ENCODE assay signal across 8 cellular contexts in genomic region chr6:44304282-44305199, GRCh38. TPM values are rescaled to one million over a fixed set of nuclear protein-coding genes. Genes with fewer than 3 reads are reported as not detected.
DNase-seq lines count a peak whose midpoint lies in the region; ATAC-seq lines count a peak whose summit lies in the region.

No MANE protein-coding gene starts in this region.

- H3K4me3 ChIP-seq in HUES6 (ENCODE audit: low read depth, low read length) = no peak overlapping the region
- no peak overlapping the region for H3K4me3 ChIP-seq in naive thymus-derived CD4-positive, alpha-beta T cell (ENCODE audit: low read length)

- H3K27ac ChIP-seq in HUES6 (ENCODE audit: low read depth, low read length) = peak overlapping the region; percentile 28; the same call in 1 of the 2 replicates
- H3K27ac ChIP-seq in naive thymus-derived CD4-positive, alpha-beta T cell (ENCODE audit: low read depth, low read length) = no peak overlapping the region

- H3K9ac ChIP-seq in HUES6 (ENCODE audit: low read length) = peak overlapping the region; percentile 29

- no peak overlapping the region for H3K27ac Mint-ChIP-seq in activated CD4-positive, alpha-beta T cell treated with anti-CD3 and anti-CD28 coated beads for 36 hours
- H3K27ac Mint-ChIP-seq in naive thymus-derived CD4-positive, alpha-beta T cell = peak overlapping the region in 1 of 9 donors; percentile 38

- H3K36me3 ChIP-seq in HUES6 (ENCODE audit: control insufficient read depth, insufficient read depth, low read length) = peaks cover 91% of the 10 kb centered on the region
- H3K36me3 ChIP-seq in naive thymus-derived CD4-positive, alpha-beta T cell (ENCODE audit: control insufficient read depth in 2 of 3, insufficient read depth in 3 of 3, low read length in 3 of 3) = peaks cover 0 to 90% (median 3%) of the 10 kb centered on the region in 3 experiments

- peaks cover 46% of the 10 kb centered on the region for H3K36me3 Mint-ChIP-seq in activated CD4-positive, alpha-beta T cell treated with anti-CD3 and anti-CD28 coated beads for 36 hours (ENCODE audit: low read depth)
- peaks cover 10 to 38% (median 14%) of the 10 kb centered on the region in 5 donors for H3K36me3 Mint-ChIP-seq in naive thymus-derived CD4-positive, alpha-beta T cell

- no peaks in the 10 kb centered on the region for H3K9me3 Mint-ChIP-seq in activated CD4-positive, alpha-beta T cell treated with anti-CD3 and anti-CD28 coated beads for 36 hours (ENCODE audit: low read depth)
- H3K9me3 Mint-ChIP-seq in naive thymus-derived CD4-positive, alpha-beta T cell = no peaks in the 10 kb centered on the region

- H3K27me3 Mint-ChIP-seq in activated CD4-positive, alpha-beta T cell treated with anti-CD3 and anti-CD28 coated beads for 36 hours = no peaks in the 10 kb centered on the region
- H3K27me3 Mint-ChIP-seq in naive thymus-derived CD4-positive, alpha-beta T cell = no peaks in the 10 kb centered on the region

- H3K4me1 Mint-ChIP-seq in activated CD4-positive, alpha-beta T cell treated with anti-CD3 and anti-CD28 coated beads for 36 hours = no peaks in the 10 kb centered on the region
- H3K4me1 Mint-ChIP-seq in naive thymus-derived CD4-positive, alpha-beta T cell = peaks cover 0 to 4% (median 0%) of the 10 kb centered on the region in 7 donors

- H3K9me3 ChIP-seq in HUES6 (ENCODE audit: control insufficient read depth, insufficient read depth, low read depth, low read length) = no peaks in the 10 kb centered on the region
- no peaks in the 10 kb centered on the region for H3K9me3 ChIP-seq in naive thymus-derived CD4-positive, alpha-beta T cell (ENCODE audit: control insufficient read depth in 2 of 3, low read length in 3 of 3)

- CTCF ChIA-PET in activated CD4-positive, alpha-beta T cell treated with anti-CD3 and anti-CD28 coated beads for 36 hours (lab: Charles Lee) = interaction anchor here (0.6 to 4.6 kb wide), 16 partner anchors 9 to 404 kb away, joined by 3 to 55 read pairs (median 3); partner anchors contain the start of genes AARS2, NFKBIE and TMEM151B
- CTCF ChIA-PET in naive thymus-derived CD4-positive, alpha-beta T cell (lab: Charles Lee) = interaction anchor here (0.6 to 4.8 kb wide), 9 partner anchors 8 to 129 kb away, joined by 3 to 50 read pairs (median 3); partner anchors contain the start of genes AARS2 and TMEM151B

- ATAC-seq in activated CD4-positive, alpha-beta T cell treated with anti-CD3 and anti-CD28 coated beads for 36 hours = peak; percentile 71
- peak; percentile 80 for ATAC-seq in naive thymus-derived CD4-positive, alpha-beta T cell
- no peak for ATAC-seq in GM21825 (IDR thresholded peaks at IDR 0.05; ENCODE audit: unreplicated experiment)

- no peak overlapping the region for H3K4me3 Mint-ChIP-seq in activated CD4-positive, alpha-beta T cell treated with anti-CD3 and anti-CD28 coated beads for 36 hours
- no peak overlapping the region for H3K4me3 Mint-ChIP-seq in naive thymus-derived CD4-positive, alpha-beta T cell

- H3K4me1 ChIP-seq in HUES6 (ENCODE audit: control insufficient read depth, insufficient read depth, low read length) = peaks cover 3% of the 10 kb centered on the region; the same call in 1 of the 2 replicates
- no peaks in the 10 kb centered on the region for H3K4me1 ChIP-seq in naive thymus-derived CD4-positive, alpha-beta T cell (ENCODE audit: control insufficient read depth in 2 of 2, insufficient read depth in 2 of 2, low read length in 2 of 2)

- H3K27me3 ChIP-seq in HUES6 (ENCODE audit: control insufficient read depth, insufficient read depth, low read length) = no peaks in the 10 kb centered on the region
- no peaks in the 10 kb centered on the region for H3K27me3 ChIP-seq in naive thymus-derived CD4-positive, alpha-beta T cell (ENCODE audit: control insufficient read depth in 2 of 2, insufficient read depth in 2 of 2, low read length in 2 of 2)

- intact Hi-C loops in activated CD4-positive, alpha-beta T cell treated with anti-CD3 and anti-CD28 coated beads for 36 hours (cut with DNase I, micrococcal nuclease) = loop anchor here (1.0 to 2.0 kb wide), 2 partner anchors 36 kb away; no protein-coding TSS in a partner anchor
- intact Hi-C loops in naive thymus-derived CD4-positive, alpha-beta T cell (cut with micrococcal nuclease) = loop anchor here (1.0 kb wide), 2 partner anchors 36 to 132 kb away; no protein-coding TSS in a partner anchor

- POLR2A ChIA-PET in activated CD4-positive, alpha-beta T cell treated with anti-CD3 and anti-CD28 coated beads for 36 hours (lab: Charles Lee) = interaction anchor here (0.9 to 1.5 kb wide), 2 partner anchors 8 to 38 kb away, joined by 3 to 4 read pairs; no protein-coding TSS in a partner anchor
- POLR2A ChIA-PET in naive thymus-derived CD4-positive, alpha-beta T cell (lab: Charles Lee) = interaction anchor here (1.2 to 1.9 kb wide), 2 partner anchors 8 to 36 kb away, joined by 3 to 5 read pairs; partner anchors contain the start of gene AARS2

- DNase-seq in ELR (ENCODE audit: low read depth) = peak; percentile 59
- peak; percentile 60 for DNase-seq in activated CD4-positive, alpha-beta T cell treated with anti-CD3 and anti-CD28 coated beads for 36 hours
- DNase-seq in effector CD8-positive, alpha-beta T cell (lab: John Stamatoyannopoulos, UW) = peak; percentile 9
- DNase-seq in naive thymus-derived CD4-positive, alpha-beta T cell = peak in 7 of 9 donors; percentile 13 to 53 (median 27)
- no peak for DNase-seq in GOT3 (lab: John Stamatoyannopoulos, UW)
- DNase-seq in GDM1 (lab: John Stamatoyannopoulos, UW) = no peak

RNA-seq across cellular contexts. Expression of gene AARS2, which starts 8.6 kb away (rescaled TPM):
- total RNA-seq in activated CD4-positive, alpha-beta T cell treated with anti-CD3 and anti-CD28 coated beads for 36 hours = 10 to 100 TPM; 15.2 to 17.5 TPM
- 10 to 100 TPM; 13.5 to 29.8 (median 20.9) TPM for total RNA-seq in naive thymus-derived CD4-positive, alpha-beta T cell
- polyA plus RNA-seq in naive thymus-derived CD4-positive, alpha-beta T cell = 10 to 100 TPM in 1 of 2 donors, 1 to 10 TPM in 1; 8.9 to 13.1 TPM

RNA-seq across cellular contexts. Expression of gene TMEM151B, which starts 34.3 kb away (rescaled TPM):
- total RNA-seq in activated CD4-positive, alpha-beta T cell treated with anti-CD3 and anti-CD28 coated beads for 36 hours = under 1 TPM in 1 of 2 experiments, not detected in 1; 0.09 TPM
- not detected for total RNA-seq in naive thymus-derived CD4-positive, alpha-beta T cell
- polyA plus RNA-seq in naive thymus-derived CD4-positive, alpha-beta T cell = under 1 TPM in 1 of 2 donors, not detected in 1; 0.22 TPM

RNA-seq across cellular contexts. Expression of gene SPATS1, which starts 37.9 kb away (rescaled TPM):
- total RNA-seq in activated CD4-positive, alpha-beta T cell treated with anti-CD3 and anti-CD28 coated beads for 36 hours = not detected
- total RNA-seq in naive thymus-derived CD4-positive, alpha-beta T cell = not detected
- polyA plus RNA-seq in naive thymus-derived CD4-positive, alpha-beta T cell = not detected

RNA-seq across cellular contexts. Expression of gene NFKBIE, which starts 39.2 kb away (rescaled TPM):
- total RNA-seq in activated CD4-positive, alpha-beta T cell treated with anti-CD3 and anti-CD28 coated beads for 36 hours = 10 to 100 TPM; 17.2 to 19.9 TPM
- total RNA-seq in naive thymus-derived CD4-positive, alpha-beta T cell = 10 to 100 TPM in 4 of 5 experiments, 1 to 10 TPM in 1; 8.3 to 53.4 (median 29.4) TPM
- polyA plus RNA-seq in naive thymus-derived CD4-positive, alpha-beta T cell = 1 to 10 TPM; 2.3 to 4.9 TPM

RNA-seq across cellular contexts. Expression of gene SLC35B2, which starts 47.2 kb away (rescaled TPM):
- total RNA-seq in activated CD4-positive, alpha-beta T cell treated with anti-CD3 and anti-CD28 coated beads for 36 hours = 10 to 100 TPM; 14.1 TPM
- total RNA-seq in naive thymus-derived CD4-positive, alpha-beta T cell = 10 to 100 TPM in 4 of 5 experiments, 1 to 10 TPM in 1; 10.0 to 32.1 (median 17.6) TPM
- polyA plus RNA-seq in naive thymus-derived CD4-positive, alpha-beta T cell = 10 to 100 TPM; 24.5 to 41.7 TPM

Comparison
In these comparisons a context has a peak if more than half of its experiments do, and no peak if none do; other contexts are left out.
1. DNase-seq: peak in ELR (single experiment), activated CD4-positive, alpha-beta T cell treated with anti-CD3 and anti-CD28 coated beads for 36 hours (single experiment), effector CD8-positive, alpha-beta T cell (single experiment) and naive thymus-derived CD4-positive, alpha-beta T cell (7 of 9); none in GOT3 (single experiment) and GDM1 (single experiment).